In genomic region chr5:62093981-62094380, GRCh38 we compare ENCODE assay signal across 8 cellular contexts.
DNase-seq lines count a peak whose midpoint lies in the region; ATAC-seq and TF ChIP-seq lines count a peak whose summit lies in the region.

No MANE protein-coding gene starts in this region.

- no peak overlapping the region for H3K4me3 ChIP-seq in astrocyte of the cerebellum (ENCODE audit: low read depth, low read length)

- in situ Hi-C loops in astrocyte of the cerebellum (cut with HindIII; ENCODE audit: low sequenced_read_pairs) = no loop called here

- no peak for ATAC-seq in GM19035 (IDR thresholded peaks at IDR 0.05; ENCODE audit: unreplicated experiment)
- ATAC-seq in HG03095 (IDR thresholded peaks at IDR 0.05; ENCODE audit: unreplicated experiment) = no peak
- ATAC-seq in HG02973 (IDR thresholded peaks at IDR 0.05; ENCODE audit: unreplicated experiment) = no peak

- peak; percentile 61 for DNase-seq in DMS153 (lab: John Stamatoyannopoulos, UW)
- peak; percentile 84 for DNase-seq in NCI-H1417 treated with DMSO at 0.1 percent for 48 hours (lab: John Stamatoyannopoulos, UW)
- DNase-seq in astrocyte of the cerebellum (ENCODE audit: low read depth) = peak; percentile 8
- peak; percentile 58 to 74 for DNase-seq in lung microvascular endothelial cell (ENCODE audit: low read depth in 2 of 2)
- DNase-seq in activated CD4-positive, CD25-positive, alpha-beta regulatory T cell (lab: John Stamatoyannopoulos, UW) = no peak

- no peak for TF ChIP-seq CTCF in astrocyte of the cerebellum (IDR thresholded peaks at IDR 0.05; ENCODE audit: low read depth, low read length, missing control alignments)

Comparison
In these comparisons a context has a peak if more than half of its experiments do, and no peak if none do; other contexts are left out.
1. DNase-seq: peak in DMS153 (single experiment), NCI-H1417 treated with DMSO at 0.1 percent for 48 hours (single experiment), astrocyte of the cerebellum (single experiment) and lung microvascular endothelial cell (2 of 2); none in activated CD4-positive, CD25-positive, alpha-beta regulatory T cell (0 of 4).